8 cellular contexts compared by ENCODE assay signal in the genomic region with DNA sequence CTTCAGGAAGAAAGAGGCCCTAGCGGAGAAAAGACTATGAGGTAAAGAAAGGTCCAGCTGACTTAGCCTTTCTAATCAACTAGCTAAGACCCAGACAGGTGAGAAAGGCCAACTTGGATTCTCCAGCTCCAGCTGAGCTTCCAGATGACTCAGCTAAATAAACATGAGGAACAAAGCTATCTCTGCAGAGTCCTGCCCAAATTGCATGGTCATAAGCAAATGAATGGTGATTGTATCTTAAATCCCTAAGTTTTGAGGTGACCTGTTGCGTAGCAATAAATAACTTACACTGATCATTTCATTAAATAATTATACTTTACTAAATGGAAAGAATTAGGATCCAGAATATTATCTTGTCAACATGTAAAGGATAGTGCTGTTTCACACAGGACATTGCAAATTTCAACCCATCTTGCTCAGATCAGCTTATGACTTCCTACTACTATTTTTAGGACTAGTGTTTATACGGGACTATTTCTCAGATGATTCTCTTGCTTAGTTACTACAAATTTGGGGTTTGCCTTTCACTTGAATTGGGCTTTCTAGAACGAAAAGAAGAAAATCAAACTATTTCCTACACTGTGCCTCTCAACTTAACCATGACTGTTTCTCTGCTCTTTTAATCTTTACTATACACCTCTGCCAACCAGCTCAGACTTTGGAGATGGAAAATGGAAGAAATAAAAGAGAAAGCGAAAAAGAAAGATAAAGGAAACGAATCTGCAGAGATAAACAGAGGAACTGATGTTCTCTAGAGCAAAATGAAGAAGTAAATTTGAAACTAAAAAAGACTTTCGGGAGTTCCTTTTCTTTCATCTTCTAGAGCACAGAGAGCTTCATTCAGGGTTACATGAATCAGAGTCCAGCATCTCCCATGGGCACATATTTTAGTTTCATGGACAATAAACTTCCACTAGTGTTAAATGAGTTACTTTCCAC. TPM values are rescaled to one million over a fixed set of nuclear protein-coding genes. Genes with fewer than 3 reads are reported as not detected.
DNase-seq lines count a peak whose midpoint lies in the region; ATAC-seq and TF ChIP-seq lines count a peak whose summit lies in the region.

No MANE protein-coding gene starts in this region.

- peak overlapping the region in 7 of 10 experiments; percentile 29 to 59 (median 49); a peak in 11 of 20 replicates for H3K4me3 ChIP-seq in BLaER1 treated with 17β-estradiol and CSF1 and Interleukin-3, amounts not matched to agents 10 nM and 100 nM
- no peak overlapping the region for H3K4me3 ChIP-seq in left lung

- peak overlapping the region in 9 of 11 experiments; percentile 10 to 73 (median 61); a peak in 12 of 22 replicates for H3K9ac ChIP-seq in BLaER1 treated with 17β-estradiol and CSF1 and Interleukin-3, amounts not matched to agents 10 nM and 100 nM

- peak overlapping the region; percentile 45 to 87 (median 67) for H3K4me2 ChIP-seq in BLaER1 treated with 17β-estradiol and CSF1 and Interleukin-3, amounts not matched to agents 10 nM and 100 nM

- H3K36me3 ChIP-seq in BLaER1 treated with 17β-estradiol and CSF1 and Interleukin-3, amounts not matched to agents 10 nM and 100 nM, result no peaks in the 10 kb centered on the region; a peak in 1 of 22 replicates
- no peaks in the 10 kb centered on the region for H3K36me3 ChIP-seq in left lung

- H3K4me1 ChIP-seq in BLaER1 treated with 17β-estradiol and CSF1 and Interleukin-3, amounts not matched to agents 10 nM and 100 nM, result peaks cover 26 to 42% (median 30%) of the 10 kb centered on the region in 10 experiments
- H3K4me1 ChIP-seq in left lung, result no peaks in the 10 kb centered on the region

- DNase-seq in left lung (no peak), superior temporal gyrus (ENCODE audit: extremely low spot score) (no peak), midbrain (lab: John Stamatoyannopoulos, UW) (no peak)
- DNase-seq in effector CD8-positive, alpha-beta T cell (lab: John Stamatoyannopoulos, UW), result no peak

- peak; percentile 30 for ATAC-seq in GM19043 (IDR thresholded peaks at IDR 0.05; ENCODE audit: low read depth, unreplicated experiment)
- ATAC-seq in HG03565 (IDR thresholded peaks at IDR 0.05; ENCODE audit: unreplicated experiment), result peak; percentile 28
- ATAC-seq in left lung, result peak; percentile 50

- intact Hi-C loops in left lung (cut with DNase I), result no loop called here

- peaks cover 0 to 25% (median 13%) of the 10 kb centered on the region in 11 experiments; a peak in 17 of 22 replicates for H3K9me3 ChIP-seq in BLaER1 treated with 17β-estradiol and CSF1 and Interleukin-3, amounts not matched to agents 10 nM and 100 nM (replicated peaks in 1 of 11)
- H3K9me3 ChIP-seq in left lung, result no peaks in the 10 kb centered on the region

- H3K27me3 ChIP-seq in BLaER1 treated with 17β-estradiol and CSF1 and Interleukin-3, amounts not matched to agents 10 nM and 100 nM, result no peaks in the 10 kb centered on the region
- no peaks in the 10 kb centered on the region for H3K27me3 ChIP-seq in left lung

- no peak for TF ChIP-seq CTCF in VCaP (conservative IDR thresholded peaks at IDR 0.05)
- TF ChIP-seq CTCF in left lung (IDR thresholded peaks at IDR 0.05), result no peak

- no peaks in the 10 kb centered on the region for H4K20me1 ChIP-seq in BLaER1 treated with 17β-estradiol and CSF1 and Interleukin-3, amounts not matched to agents 10 nM and 100 nM

- peak overlapping the region in 9 of 11 experiments; percentile 59 to 85 (median 71); a peak in 19 of 22 replicates for H3K27ac ChIP-seq in BLaER1 treated with 17β-estradiol and CSF1 and Interleukin-3, amounts not matched to agents 10 nM and 100 nM
- H3K27ac ChIP-seq in VCaP (peak overlapping the region; percentile 4; the same call in 1 of the 2 replicates), left lung (peak overlapping the region in 1 of 2 donors; percentile 59)

RNA-seq across cellular contexts. Expression of a gene that starts 6.6 kb away (rescaled TPM):
- not detected for total RNA-seq in left lung

Comparison
In these comparisons a context has a peak if more than half of its experiments do, and no peak if none do; other contexts are left out.
1. H3K4me3 ChIP-seq: peak in BLaER1 treated with 17β-estradiol and CSF1 and Interleukin-3, amounts not matched to agents 10 nM and 100 nM (7 of 10); none in left lung (0 of 2).
2. Peak in every context shown above with its lines, with median percentiles within 50 percentile points of each other: ATAC-seq.